29 cellular contexts compared by ENCODE assay signal in the genomic region with DNA sequence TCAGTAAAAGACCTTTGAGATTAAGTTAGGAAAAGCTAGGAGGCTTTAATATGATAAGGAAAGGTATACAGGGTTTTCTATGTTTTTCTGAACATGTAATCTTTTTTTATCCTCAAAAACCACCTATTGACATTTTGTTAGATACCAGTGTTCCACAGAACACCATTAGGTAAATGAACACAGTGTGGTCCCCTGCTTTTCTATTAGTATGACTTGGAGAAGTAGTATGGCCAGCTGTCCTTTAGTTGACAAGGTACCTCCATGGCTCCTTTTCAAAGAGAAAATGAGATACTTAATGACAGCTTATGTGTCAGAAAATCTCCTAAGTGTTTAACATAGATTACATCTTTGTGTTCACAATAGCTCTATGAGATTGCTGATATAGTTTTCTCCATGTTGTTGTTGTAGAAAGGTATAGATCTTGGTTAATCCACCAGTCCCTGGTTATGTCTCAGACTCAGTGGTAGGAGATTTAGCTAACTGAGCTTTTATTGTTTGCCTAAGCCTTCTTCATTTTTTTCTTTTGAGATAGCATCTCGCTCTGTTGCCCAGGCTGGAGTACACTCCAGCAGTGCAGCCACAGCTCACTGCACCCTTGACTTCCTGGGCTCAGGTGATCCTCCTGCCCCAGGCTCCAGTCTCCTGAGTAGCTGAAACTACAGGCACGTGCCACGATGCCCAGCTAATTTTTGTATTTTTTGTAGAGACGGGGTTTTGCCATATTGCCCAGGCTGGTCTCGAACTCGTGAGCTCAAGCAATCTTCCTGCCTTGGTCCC. TPM values are rescaled to one million over a fixed set of nuclear protein-coding genes. Genes with fewer than 3 reads are reported as not detected.
A peak's percentile ranks its signal among the peaks of the same experiment; 100 is the strongest.
DNase-seq lines count a peak whose midpoint lies in the region; ATAC-seq and TF ChIP-seq lines count a peak whose summit lies in the region.
"Had no signal": no experiment of that assay in that cellular context is flagged by ENCODE, and none has a peak within 500 bp of the region (broad histone marks: within the 10 kb centered on the region; RNA-seq: fewer than 3 reads in every experiment).

No MANE protein-coding gene starts in this region.

- no peak overlapping the region for H3K4me3 ChIP-seq in CD4-positive, alpha-beta memory T cell (ENCODE audit: low read length in 2 of 2)
- H3K4me3 ChIP-seq: coronary artery, esophagus squamous epithelium, left ventricle myocardium inferior, right lobe of liver, SK-N-MC, stomach, tibial nerve had no signal

- CTCF ChIA-PET in CD4-positive, alpha-beta memory T cell (lab: Charles Lee; ENCODE audit: partially characterized antibody), result interaction anchor here (0.8 to 3.3 kb wide), 10 partner anchors 8 to 172 kb away, joined by 3 to 30 read pairs (median 4); partner anchors contain the start of genes PGAP2 and STIM1

- H3K27me3 ChIP-seq in CD4-positive, alpha-beta memory T cell (ENCODE audit: insufficient read depth, low read length), result no peaks in the 10 kb centered on the region
- H3K27me3 ChIP-seq: esophagus squamous epithelium, right lobe of liver, stomach, tibial nerve had no signal

- TF ChIP-seq CTCF in C4-2B (conservative IDR thresholded peaks at IDR 0.05), result no peak

- ATAC-seq in memory B cell (ENCODE audit: low read depth) (no peak), HG03280 (IDR thresholded peaks at IDR 0.05; ENCODE audit: unreplicated experiment) (no peak), HG03521 (IDR thresholded peaks at IDR 0.05; ENCODE audit: unreplicated experiment) (no peak), left ventricle myocardium superior (no peak)
- ATAC-seq: right lobe of liver had no signal

- no peak for DNase-seq in CD4-positive, alpha-beta memory T cell
- DNase-seq in SK-N-DZ (ENCODE audit: low spot score) (peak; percentile 37), memory B cell (ENCODE audit: low spot score in 2 of 2) (no peak), NCI-H128 (lab: John Stamatoyannopoulos, UW; ENCODE audit: unreplicated experiment) (no peak), left ventricle myocardium superior (no peak)
- DNase-seq: activated B cell treated with CpG ODN at 0.5 μM for 24 hours; activated CD4-positive, alpha-beta T cell treated with anti-CD3 and anti-CD28 coated beads, Interleukin-2, amount 50 U/mL, for 48 hours; activated naive CD4-positive, alpha-beta T cell; amygdala; endodermal cell; esophagus squamous epithelium; hippocampal formation; Karpas-422; left ventricle myocardium inferior; NCI-H187 treated with DMSO at 0.1 percent for 48 hours; NCI-H526; posterior cingulate gyrus; right lobe of liver; RPMI8226; stimulated activated CD4-positive, alpha-beta T cell treated with anti-CD3 and anti-CD28 coated beads, Interleukin-4, amount 100 ng/mL, for 4 hours; stomach; T-helper 9 cell had no signal

- H3K4me1 ChIP-seq in CD4-positive, alpha-beta memory T cell (ENCODE audit: insufficient read depth, low read length), result peaks cover 64% of the 10 kb centered on the region

- peak overlapping the region; percentile 41 to 96 (median 75) for H3K27ac Mint-ChIP-seq in CD4-positive, alpha-beta memory T cell
- H3K27ac Mint-ChIP-seq in memory B cell, result peak overlapping the region; percentile 60
- H3K27ac Mint-ChIP-seq: activated B cell treated with CpG ODN at 0.5 μM for 24 hours, endodermal cell, mesothelial cell of epicardium had no signal

- intact Hi-C loops in CD4-positive, alpha-beta memory T cell (cut with micrococcal nuclease), result no loop called here
- intact Hi-C loops in left ventricle myocardium superior (cut with micrococcal nuclease), result no loop called here

- H3K27me3 Mint-ChIP-seq in CD4-positive, alpha-beta memory T cell, result no peaks in the 10 kb centered on the region
- H3K27me3 Mint-ChIP-seq in memory B cell, result no peaks in the 10 kb centered on the region
- H3K27me3 Mint-ChIP-seq: activated B cell treated with CpG ODN at 0.5 μM for 24 hours had no signal

- no peaks in the 10 kb centered on the region for H3K36me3 ChIP-seq in CD4-positive, alpha-beta memory T cell (ENCODE audit: insufficient read depth, low read length)
- H3K36me3 ChIP-seq: esophagus squamous epithelium, left ventricle myocardium inferior, right lobe of liver, stomach, tibial nerve had no signal

- H3K27ac ChIP-seq in C4-2B, result peak overlapping the region; percentile 23
- H3K27ac ChIP-seq in CD4-positive, alpha-beta memory T cell (ENCODE audit: low read depth, low read length), result peak overlapping the region; percentile 6
- H3K27ac ChIP-seq: coronary artery, left ventricle myocardium inferior, right lobe of liver, SK-N-MC, stomach, tibial nerve had no signal

- POLR2A ChIA-PET in CD4-positive, alpha-beta memory T cell (lab: Charles Lee; ENCODE audit: partially characterized antibody), result interaction anchor here (0.8 to 2.4 kb wide), 5 partner anchors 10 to 60 kb away, joined by 3 to 13 read pairs (median 3); partner anchors contain the start of genes RHOG and STIM1

- H3K9me3 Mint-ChIP-seq in CD4-positive, alpha-beta memory T cell, result no peaks in the 10 kb centered on the region
- no peaks in the 10 kb centered on the region for H3K9me3 Mint-ChIP-seq in memory B cell
- H3K9me3 Mint-ChIP-seq: activated B cell treated with CpG ODN at 0.5 μM for 24 hours, mesothelial cell of epicardium had no signal

- no peaks in the 10 kb centered on the region for H3K36me3 Mint-ChIP-seq in CD4-positive, alpha-beta memory T cell
- H3K36me3 Mint-ChIP-seq in memory B cell, result no peaks in the 10 kb centered on the region
- H3K36me3 Mint-ChIP-seq: mesothelial cell of epicardium had no signal

- H3K4me1 Mint-ChIP-seq in CD4-positive, alpha-beta memory T cell, result peaks cover 49 to 70% (median 62%) of the 10 kb centered on the region in 4 donors
- peaks cover 45% of the 10 kb centered on the region for H3K4me1 Mint-ChIP-seq in memory B cell

- H3K4me3 Mint-ChIP-seq in CD4-positive, alpha-beta memory T cell, result peak overlapping the region in 6 of 8 donors; percentile 10 to 67 (median 38)
- H3K4me3 Mint-ChIP-seq in memory B cell, result no peak overlapping the region
- H3K4me3 Mint-ChIP-seq: activated B cell treated with CpG ODN at 0.5 μM for 24 hours, endodermal cell, mesothelial cell of epicardium had no signal

- H3K9me3 ChIP-seq in CD4-positive, alpha-beta memory T cell (ENCODE audit: control insufficient read depth in 1 of 2, low read length in 2 of 2), result no peaks in the 10 kb centered on the region
- H3K9me3 ChIP-seq: esophagus squamous epithelium, left ventricle myocardium inferior, right lobe of liver, stomach, tibial nerve had no signal

RNA-seq across cellular contexts. Expression of gene STIM1, which starts 46.0 kb away (rescaled TPM):
- total RNA-seq in CD4-positive, alpha-beta memory T cell, result 10 to 100 TPM; 87.1 to 87.4 TPM
- 10 to 100 TPM; 27.7 to 43.8 TPM for polyA plus RNA-seq in CD4-positive, alpha-beta memory T cell
- polyA plus RNA-seq in SK-N-DZ (2014; cell fraction: cytosol; rRNA removed), result 21.6 and 22.2 TPM in 2 replicates
- polyA plus RNA-seq in SK-N-DZ (2014; cell fraction: nucleus; rRNA removed), result 12.5 and 12.8 TPM in 2 replicates
- 17.0 TPM for total RNA-seq in left ventricle myocardium superior
